Comparison of ENCODE assay signal across 16 cellular contexts in genomic region chr17:73740370-73740769, GRCh38.
"Had no signal": no experiment of that assay in that cellular context is flagged by ENCODE, and none has a peak within 500 bp of the region (broad histone marks: within the 10 kb centered on the region; RNA-seq: fewer than 3 reads in every experiment).

No MANE protein-coding gene starts in this region.

- ATAC-seq: activated CD8-positive, alpha-beta memory T cell treated with anti-CD3 and anti-CD28 coated beads, Interleukin-2, amount 10 ng/mL, durations not matched to agents 7 days and 5 days; psoas muscle had no signal

- H3K4me1 ChIP-seq: esophagus muscularis mucosa, psoas muscle, tibial nerve, vagina had no signal

- H3K36me3 ChIP-seq: cardiac muscle cell, esophagus muscularis mucosa, tibial nerve, vagina had no signal

- H3K27ac ChIP-seq: cardiac muscle cell, esophagus muscularis mucosa, psoas muscle, skin epidermis, tibial nerve, vagina had no signal

- H3K9me3 ChIP-seq: vagina had no signal

- H3K4me3 ChIP-seq: cardiac muscle cell, esophagus muscularis mucosa, lung, psoas muscle, skin epidermis, tibial nerve, vagina had no signal

- DNase-seq: activated B cell treated with CpG ODN at 0.5 μM for 24 hours; activated CD4-positive, alpha-beta memory T cell treated with anti-CD3 and anti-CD28 coated beads, Interleukin-2, amount 10 ng/mL, durations not matched to agents 7 days and 5 days; activated CD4-positive, alpha-beta T cell treated with anti-CD3 and anti-CD28 coated beads for 4 hours; activated CD8-positive, alpha-beta memory T cell treated with anti-CD3 and anti-CD28 coated beads, Interleukin-2, amount 10 ng/mL, durations not matched to agents 7 days and 5 days; activated naive CD8-positive, alpha-beta T cell treated with anti-CD3 and anti-CD28 coated beads for 36 hours; amniotic stem cell; dermis blood vessel endothelial cell; effector memory CD4-positive, alpha-beta T cell; immature natural killer cell; psoas muscle had no signal

- H3K27me3 ChIP-seq: cardiac muscle cell, vagina had no signal
